In the genomic region with DNA sequence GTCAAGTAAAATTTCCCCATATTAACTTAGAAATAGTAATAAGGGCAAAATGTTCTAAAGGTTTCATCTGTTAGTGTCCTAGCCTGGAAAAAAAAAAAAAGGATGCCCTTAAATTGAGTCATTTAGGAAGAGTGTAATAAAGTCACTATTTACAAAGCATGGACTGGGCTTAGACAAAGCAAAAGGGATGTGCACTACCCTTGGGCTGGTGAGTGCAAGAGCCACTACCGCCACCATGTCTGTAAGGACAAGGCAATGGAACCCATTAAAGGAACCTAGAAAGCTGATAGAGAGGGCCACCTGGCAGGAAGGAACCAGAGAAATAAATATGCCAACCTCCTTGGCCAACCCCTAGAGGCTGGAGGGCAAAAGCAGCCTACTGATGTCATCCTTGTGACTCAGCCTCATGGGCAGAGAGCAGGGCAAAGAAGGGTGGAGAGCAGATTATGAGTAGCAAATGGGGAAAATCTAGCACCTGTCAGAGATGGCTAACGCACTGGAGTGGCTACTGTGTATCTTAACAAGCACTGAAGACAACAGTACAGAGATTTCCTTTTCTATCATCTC, we compare ENCODE assay signal across 1 cellular context.
TF ChIP-seq lines count a peak whose summit lies in the region.

No MANE protein-coding gene starts in this region.

TF ChIP-seq in IMR-90, 13 proteins besides CTCF, POLR2A, EP300 and RAD21 (continued from another document):
- TF ChIP-seq, protein P1, sequence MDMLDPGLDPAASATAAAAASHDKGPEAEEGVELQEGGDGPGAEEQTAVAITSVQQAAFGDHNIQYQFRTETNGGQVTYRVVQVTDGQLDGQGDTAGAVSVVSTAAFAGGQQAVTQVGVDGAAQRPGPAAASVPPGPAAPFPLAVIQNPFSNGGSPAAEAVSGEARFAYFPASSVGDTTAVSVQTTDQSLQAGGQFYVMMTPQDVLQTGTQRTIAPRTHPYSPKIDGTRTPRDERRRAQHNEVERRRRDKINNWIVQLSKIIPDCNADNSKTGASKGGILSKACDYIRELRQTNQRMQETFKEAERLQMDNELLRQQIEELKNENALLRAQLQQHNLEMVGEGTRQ (IDR thresholded peaks at IDR 0.05; ENCODE audit: low read depth, low read length): no peak
- no peak for TF ChIP-seq RCOR1 (IDR thresholded peaks at IDR 0.05; ENCODE audit: insufficient replicate concordance, low read length)
- no peak for TF ChIP-seq NFE2L2 (IDR thresholded peaks at IDR 0.05; ENCODE audit: low read depth, low read length)
